30 cellular contexts compared by ENCODE assay signal in genomic region chr4:103664676-103665075, GRCh38. TPM values are rescaled to one million over a fixed set of nuclear protein-coding genes. Genes with fewer than 3 reads are reported as not detected.
"Had no signal": no experiment of that assay in that cellular context is flagged by ENCODE, and none has a peak within 500 bp of the region (broad histone marks: within the 10 kb centered on the region; RNA-seq: fewer than 3 reads in every experiment).

No MANE protein-coding gene starts in this region.

- H3K4me1 ChIP-seq: colonic mucosa, esophagus squamous epithelium, gastrocnemius medialis, heart right ventricle, left lung, lower lobe of right lung had no signal

- H3K27me3 ChIP-seq: colonic mucosa, esophagus squamous epithelium, gastrocnemius medialis, heart right ventricle, left lung had no signal

- H3K36me3 ChIP-seq: colonic mucosa, esophagus squamous epithelium, gastrocnemius medialis, heart right ventricle, left lung, lower lobe of right lung had no signal

- H3K9me3 ChIP-seq: colonic mucosa, esophagus squamous epithelium, gastrocnemius medialis, left lung, lower lobe of right lung had no signal

- H3K4me3 ChIP-seq: colonic mucosa, esophagus squamous epithelium, gastrocnemius medialis, heart right ventricle, left lung, lower lobe of right lung, mucosa of descending colon had no signal

- DNase-seq: colonic mucosa; cortex of kidney; effector CD8-positive, alpha-beta T cell; effector memory CD8-positive, alpha-beta T cell; endodermal cell; erythroblast; esophagus squamous epithelium; foreskin fibroblast; foreskin melanocyte; gastrocnemius medialis; glutamatergic neuron; head of caudate nucleus; heart right ventricle; hippocampal formation; left cardiac atrium; left lung; left ventricle myocardium superior; lower lobe of right lung; mesenchymal stem cell; mucosa of descending colon; naive B cell had no signal

- H3K27ac ChIP-seq: colonic mucosa, epithelial cell of prostate, esophagus squamous epithelium, gastrocnemius medialis, heart right ventricle, left lung, lower lobe of right lung had no signal

RNA-seq across cellular contexts. Expression of gene TACR3, which starts 55.1 kb away (rescaled TPM):
- total RNA-seq: colonic mucosa, dermis microvascular lymphatic vessel endothelial cell, esophagus mucosa, glomerular endothelial cell, heart right ventricle, kidney epithelial cell, left cardiac atrium, left ventricle myocardium superior, lower leg skin, lung microvascular endothelial cell, mesenteric fat pad, mesothelial cell of epicardium, mucosa of descending colon had no signal
